Comparison of ENCODE assay signal across 7 cellular contexts in the genomic region with DNA sequence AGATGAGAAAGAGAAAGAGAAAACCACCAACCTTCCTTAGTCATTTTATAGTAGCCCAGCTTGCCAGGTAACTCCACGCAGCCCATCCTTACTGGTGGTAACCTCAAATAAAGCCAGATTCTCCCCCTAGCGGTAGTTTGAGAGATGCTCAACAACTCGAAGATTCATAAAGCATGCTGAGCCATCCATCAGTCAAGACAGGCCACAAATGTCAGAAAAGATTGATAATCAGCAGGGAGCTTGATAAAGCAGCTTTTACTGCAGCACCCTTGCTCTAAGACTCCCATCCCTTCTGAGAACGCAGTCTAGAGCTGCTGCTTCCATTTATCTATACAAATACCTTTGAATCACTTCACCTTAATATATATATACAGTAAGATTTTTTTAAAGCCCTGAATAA.
DNase-seq lines count a peak whose midpoint lies in the region; ATAC-seq and TF ChIP-seq lines count a peak whose summit lies in the region.

No MANE protein-coding gene starts in this region.

- H3K4me3 ChIP-seq in heart right ventricle, result no peak overlapping the region

- POLR2A ChIA-PET in WTC11 (lab: Charles Lee), result no interaction called here

- H3K9me3 Mint-ChIP-seq in WTC11, result no peaks in the 10 kb centered on the region

- H3K27ac ChIP-seq in heart right ventricle, result no peak overlapping the region

- no peaks in the 10 kb centered on the region for H3K27me3 Mint-ChIP-seq in WTC11 (ENCODE audit: low read depth)

- intact Hi-C loops in heart right ventricle (cut with DNase I) (loop anchor here in 3 of 10 donors (5.0 to 10.0 kb wide), 4 partner anchors 111 to 731 kb away; a partner anchor contains a TSS), posterior vena cava (cut with DNase I) (no loop called here)

- peak; percentile 31 for TF ChIP-seq CTCF in WTC11 (IDR thresholded peaks at IDR 0.05)
- peak; percentile 26 to 69 (median 57) for TF ChIP-seq CTCF in heart right ventricle (IDR thresholded peaks at IDR 0.05)

- H3K27me3 ChIP-seq in heart right ventricle, result no peaks in the 10 kb centered on the region

- H3K4me1 ChIP-seq in heart right ventricle, result peaks cover 0 to 8% (median 0%) of the 10 kb centered on the region in 9 donors

- DNase-seq in ELF-1 (ENCODE audit: low read depth, low spot score) (peak; percentile 30), NCI-H128 (lab: John Stamatoyannopoulos, UW; ENCODE audit: unreplicated experiment) (peak; percentile 6), WTC11 (ENCODE audit: low spot score) (peak; percentile 15), heart right ventricle (no peak), smooth muscle cell of the brain vasculature (ENCODE audit: low read depth, low spot score) (peak; percentile 33), posterior vena cava (ENCODE audit: low spot score) (no peak)

- no peak overlapping the region for H3K27ac Mint-ChIP-seq in WTC11

- CTCF ChIA-PET in WTC11 (lab: Charles Lee), result interaction anchor here (0.6 to 2.1 kb wide), 13 partner anchors 8 to 750 kb away, joined by 3 to 9 read pairs (median 3); no protein-coding TSS in a partner anchor

- H3K36me3 Mint-ChIP-seq in WTC11, result no peaks in the 10 kb centered on the region

- H3K4me3 Mint-ChIP-seq in WTC11, result no peak overlapping the region

- peak; percentile 71 for ATAC-seq in GM21576 (IDR thresholded peaks at IDR 0.05; ENCODE audit: unreplicated experiment)
- peak; percentile 91 for ATAC-seq in WTC11
- peak in 5 of 8 donors; percentile 51 to 72 (median 64) for ATAC-seq in heart right ventricle

- no peaks in the 10 kb centered on the region for H3K36me3 ChIP-seq in heart right ventricle

- H3K9me3 ChIP-seq in heart right ventricle, result no peaks in the 10 kb centered on the region

- no peaks in the 10 kb centered on the region for H3K4me1 Mint-ChIP-seq in WTC11

- WGBS in heart right ventricle, 2 donors, result 7 to 8% methylated on average over 4 of the region's 4 CpGs

TF ChIP-seq in WTC11, 78 proteins besides CTCF, POLR2A, EP300 and RAD21:
- TF ChIP-seq, protein P1, sequence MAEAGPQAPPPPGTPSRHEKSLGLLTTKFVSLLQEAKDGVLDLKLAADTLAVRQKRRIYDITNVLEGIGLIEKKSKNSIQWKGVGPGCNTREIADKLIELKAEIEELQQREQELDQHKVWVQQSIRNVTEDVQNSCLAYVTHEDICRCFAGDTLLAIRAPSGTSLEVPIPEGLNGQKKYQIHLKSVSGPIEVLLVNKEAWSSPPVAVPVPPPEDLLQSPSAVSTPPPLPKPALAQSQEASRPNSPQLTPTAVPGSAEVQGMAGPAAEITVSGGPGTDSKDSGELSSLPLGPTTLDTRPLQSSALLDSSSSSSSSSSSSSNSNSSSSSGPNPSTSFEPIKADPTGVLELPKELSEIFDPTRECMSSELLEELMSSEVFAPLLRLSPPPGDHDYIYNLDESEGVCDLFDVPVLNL (CRISPR knock-in tag; IDR thresholded peaks at IDR 0.05; ENCODE audit: borderline replicate concordance, low read depth), result no peak

Comparison
In these comparisons a context has a peak if more than half of its experiments do, and no peak if none do; other contexts are left out.
1. DNase-seq: peak in ELF-1 (single experiment), NCI-H128 (single experiment), WTC11 (single experiment) and smooth muscle cell of the brain vasculature (single experiment); none in heart right ventricle (0 of 2) and posterior vena cava (single experiment).
2. Peak in every context shown above with its lines, with median percentiles within 50 percentile points of each other: ATAC-seq.